18 cellular contexts compared by ENCODE assay signal in the genomic region with DNA sequence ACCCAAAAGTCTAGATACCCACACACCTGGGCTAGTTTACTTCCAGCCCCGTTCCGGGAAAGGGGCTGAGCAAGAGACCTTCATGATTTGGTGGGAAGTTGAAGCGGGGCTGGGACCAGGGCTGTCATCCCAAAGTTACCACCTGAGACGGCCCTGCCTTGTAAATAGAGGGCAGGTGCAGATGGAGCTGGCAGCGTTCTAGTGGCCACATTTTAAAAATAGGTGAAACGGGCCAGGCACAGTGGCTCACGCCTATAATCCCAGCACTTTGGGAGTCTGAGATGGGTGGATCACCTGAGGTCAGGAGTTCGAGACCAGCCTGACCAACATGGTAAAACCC.
"Had no signal": no experiment of that assay in that cellular context is flagged by ENCODE, and none has a peak within 500 bp of the region (broad histone marks: within the 10 kb centered on the region; RNA-seq: fewer than 3 reads in every experiment).

No MANE protein-coding gene starts in this region.

- ATAC-seq: heart left ventricle; left lobe of liver; natural killer cell treated with Interleukin-12 subunit alpha and Interleukin-12 subunit beta and Interleukin-15 and Interleukin-18, amount 100 ng/mL, for 72 hours; right cardiac atrium had no signal

- H3K36me3 Mint-ChIP-seq: mesothelial cell of epicardium; natural killer cell treated with Interleukin-12 subunit alpha and Interleukin-12 subunit beta and Interleukin-15 and Interleukin-18, amount 100 ng/mL, for 72 hours; neural progenitor cell; type B pancreatic cell had no signal

- H3K27ac ChIP-seq: colonic mucosa, heart left ventricle, neural progenitor cell, ovary had no signal

- H3K4me1 ChIP-seq: colonic mucosa, neural progenitor cell had no signal

- H3K27me3 ChIP-seq: colonic mucosa, heart left ventricle, neural progenitor cell, ovary had no signal

- H3K4me3 ChIP-seq: colonic mucosa, heart left ventricle, neural progenitor cell, ovary had no signal

- H3K27ac Mint-ChIP-seq: endodermal cell; mesothelial cell of epicardium; natural killer cell treated with Interleukin-12 subunit alpha and Interleukin-12 subunit beta and Interleukin-15 and Interleukin-18, amount 100 ng/mL, for 72 hours; neural progenitor cell; progenitor cell of endocrine pancreas; stimulated activated effector memory CD8-positive, alpha-beta T cell treated with anti-CD3 and anti-CD28 coated beads, Interleukin-12 subunit alpha, Interleukin-12 subunit beta, amount 100 ng/mL, for 72 hours; type B pancreatic cell had no signal

- H3K9me3 ChIP-seq: colonic mucosa, heart left ventricle, ovary had no signal

- H3K9me3 Mint-ChIP-seq: endodermal cell; mesothelial cell of epicardium; natural killer cell treated with Interleukin-12 subunit alpha and Interleukin-12 subunit beta and Interleukin-15 and Interleukin-18, amount 100 ng/mL, for 72 hours; neural progenitor cell; stimulated activated effector memory CD8-positive, alpha-beta T cell treated with anti-CD3 and anti-CD28 coated beads, Interleukin-12 subunit alpha, Interleukin-12 subunit beta, amount 100 ng/mL, for 72 hours; type B pancreatic cell had no signal

- H3K4me3 Mint-ChIP-seq: endodermal cell; mesothelial cell of epicardium; natural killer cell treated with Interleukin-12 subunit alpha and Interleukin-12 subunit beta and Interleukin-15 and Interleukin-18, amount 100 ng/mL, for 72 hours; neural progenitor cell; stimulated activated effector memory CD8-positive, alpha-beta T cell treated with anti-CD3 and anti-CD28 coated beads, Interleukin-12 subunit alpha, Interleukin-12 subunit beta, amount 100 ng/mL, for 72 hours; type B pancreatic cell had no signal

- H3K36me3 ChIP-seq: colonic mucosa, heart left ventricle, neural progenitor cell, ovary had no signal

- DNase-seq: colonic mucosa; effector CD4-positive, alpha-beta T cell; endodermal cell; foreskin melanocyte; heart left ventricle; hippocampal formation; nucleus accumbens; ovary; right cardiac atrium; small intestine; stimulated activated CD4-positive, alpha-beta T cell treated with anti-CD3 and anti-CD28 coated beads, Interleukin-2, amount 100 ng/mL, for 48 hours had no signal

- H3K9ac ChIP-seq: neural progenitor cell had no signal

- H3K27me3 Mint-ChIP-seq: natural killer cell treated with Interleukin-12 subunit alpha and Interleukin-12 subunit beta and Interleukin-15 and Interleukin-18, amount 100 ng/mL, for 72 hours; progenitor cell of endocrine pancreas; type B pancreatic cell had no signal

- H3K4me2 ChIP-seq: neural progenitor cell had no signal
